ENCODE assay signal across 15 cellular contexts in the genomic region with DNA sequence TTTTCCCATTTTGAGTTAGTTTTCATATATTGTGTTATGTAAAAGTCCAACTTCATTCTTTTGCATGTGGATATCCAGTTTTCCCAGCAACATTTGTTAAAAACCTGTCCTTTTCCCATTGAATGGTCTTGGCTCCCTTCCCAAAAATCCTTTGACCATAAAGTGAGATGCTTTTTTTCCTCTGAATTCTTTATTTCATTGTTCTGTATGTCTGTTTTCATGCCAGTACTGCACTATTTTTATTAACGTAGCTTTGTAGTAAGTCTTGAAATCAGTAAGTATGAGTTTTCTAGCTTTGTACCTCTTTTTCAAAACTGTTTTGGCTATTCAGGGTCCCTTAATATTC. TPM values are rescaled to one million over a fixed set of nuclear protein-coding genes. Genes with fewer than 3 reads are reported as not detected.
DNase-seq lines count a peak whose midpoint lies in the region; ATAC-seq, FAIRE-seq and TF ChIP-seq lines count a peak whose summit lies in the region.
"Had no signal": no experiment of that assay in that cellular context is flagged by ENCODE, and none has a peak within 500 bp of the region (broad histone marks: within the 10 kb centered on the region; RNA-seq: fewer than 3 reads in every experiment).

No MANE protein-coding gene starts in this region.

- H3K27ac ChIP-seq in cardiac muscle cell (peak overlapping the region; percentile 84), VCaP (peak overlapping the region; percentile 63; the same call in 1 of the 2 replicates), kidney (ENCODE audit: low read depth in 2 of 2, low read length in 2 of 2) (peak overlapping the region; percentile 66 to 71)
- H3K27ac ChIP-seq: body of pancreas, gastroesophageal sphincter had no signal

- TF ChIP-seq CTCF in cardiac muscle cell (IDR thresholded peaks at IDR 0.05; ENCODE audit: low read depth, low read length) = no peak
- no peak for TF ChIP-seq CTCF in VCaP (conservative IDR thresholded peaks at IDR 0.05)
- TF ChIP-seq CTCF in kidney (IDR thresholded peaks at IDR 0.05; ENCODE audit: borderline replicate concordance, extremely low read depth, insufficient read depth) = no peak

- DNase-seq in cardiac muscle cell (ENCODE audit: low read depth in 1 of 2, low spot score in 1 of 2) (no peak), Right ventricle myocardium inferior (ENCODE audit: missing footprints) (no peak), kidney (no peak), NCI-H1048 (lab: John Stamatoyannopoulos, UW) (no peak), HAP-1 (ENCODE audit: low spot score in 2 of 2) (no peak), NCI-H2196 treated with DMSO at 0.1 percent for 48 hours (lab: John Stamatoyannopoulos, UW; ENCODE audit: unreplicated experiment) (no peak)
- DNase-seq in central memory CD4-positive, alpha-beta T cell = no peak
- DNase-seq: body of pancreas; DND-41; mucosa of descending colon; NCI-H1105; NCI-H510A; stimulated activated CD4-positive, alpha-beta T cell treated with anti-CD3 and anti-CD28 coated beads, Interleukin-2, amount 100 ng/mL, for 48 hours had no signal

- no peak overlapping the region for H3K9ac ChIP-seq in kidney (ENCODE audit: low read length in 2 of 2)

- in situ Hi-C loops in HAP-1 (cut with MboI; ENCODE audit: low sequenced_read_pairs) = no loop called here

- H3K9me3 ChIP-seq in cardiac muscle cell (ENCODE audit: low read depth) = no peaks in the 10 kb centered on the region
- no peaks in the 10 kb centered on the region for H3K9me3 ChIP-seq in kidney (ENCODE audit: control insufficient read depth in 1 of 2, low read length in 2 of 2)
- no peaks in the 10 kb centered on the region for H3K9me3 ChIP-seq in HAP-1
- H3K9me3 ChIP-seq: body of pancreas, gastroesophageal sphincter had no signal

- no peaks in the 10 kb centered on the region for H3K36me3 ChIP-seq in cardiac muscle cell
- no peaks in the 10 kb centered on the region for H3K36me3 ChIP-seq in kidney (ENCODE audit: control insufficient read depth in 1 of 2, insufficient read depth in 2 of 2, low read length in 2 of 2)
- H3K36me3 ChIP-seq in HAP-1 (replicated peaks) = no peaks in the 10 kb centered on the region
- H3K36me3 ChIP-seq: gastroesophageal sphincter had no signal

- intact Hi-C loops in Right ventricle myocardium inferior (cut with DNase I) = no loop called here
- intact Hi-C loops in kidney (cut with DNase I) = no loop called here

- H3K27me3 ChIP-seq in cardiac muscle cell (no peaks in the 10 kb centered on the region), HAP-1 (ENCODE audit: low read depth) (no peaks in the 10 kb centered on the region)
- H3K27me3 ChIP-seq: body of pancreas, gastroesophageal sphincter had no signal

- no peak for ATAC-seq in Right ventricle myocardium inferior
- ATAC-seq: body of pancreas, gastroesophageal sphincter had no signal

- no peak overlapping the region for H3K4me3 ChIP-seq in cardiac muscle cell
- peak overlapping the region in 1 of 2 donors; percentile 19 for H3K4me3 ChIP-seq in kidney (ENCODE audit: low read length in 2 of 2)
- H3K4me3 ChIP-seq in HAP-1 = no peak overlapping the region
- H3K4me3 ChIP-seq: body of pancreas, gastroesophageal sphincter, mucosa of descending colon had no signal

- H3K4me1 ChIP-seq in cardiac muscle cell (ENCODE audit: low read depth) (no peaks in the 10 kb centered on the region), kidney (ENCODE audit: control insufficient read depth in 1 of 2, insufficient read depth in 1 of 2, low read depth in 1 of 2, low read length in 2 of 2) (peaks cover 0 to 8% of the 10 kb centered on the region in 2 donors), HAP-1 (no peaks in the 10 kb centered on the region)
- H3K4me1 ChIP-seq: body of pancreas had no signal

- FAIRE-seq in kidney (lab: Jason Lieb, UNC) = no peak

RNA-seq across cellular contexts. Expression of a gene that starts 20.0 kb away (rescaled TPM):
- 21.9 and 43.3 TPM in 2 replicates for total RNA-seq in cardiac muscle cell
- polyA plus RNA-seq in cardiac muscle cell = 21.9 and 28.6 TPM in 2 replicates
- 19.6 TPM for total RNA-seq in Right ventricle myocardium inferior
- total RNA-seq in kidney = 43.0 TPM
- 16.0 TPM for polyA plus RNA-seq in kidney (ENCODE audit: insufficient read depth, low read depth, low replicate concordance)
